Comparison of ENCODE assay signal across 34 cellular contexts in the genomic region with DNA sequence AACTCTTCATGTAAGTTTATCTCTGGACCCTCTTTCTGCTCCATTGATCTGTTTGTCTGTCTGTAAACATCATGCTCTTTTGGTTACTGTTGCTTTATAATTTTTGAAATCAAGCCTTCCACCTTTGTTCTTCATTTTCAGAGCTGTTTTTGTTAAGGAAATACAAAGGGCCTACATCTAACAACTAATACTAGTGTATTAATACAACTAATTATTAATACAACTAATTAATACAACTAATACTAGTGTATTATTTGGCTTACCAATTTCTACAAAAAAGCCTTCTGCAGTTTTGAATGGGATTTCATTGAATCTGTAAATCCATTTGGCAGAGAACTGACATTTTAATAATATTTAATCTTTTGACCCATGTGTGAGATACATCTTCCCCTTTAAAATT.
"Had no signal": no experiment of that assay in that cellular context is flagged by ENCODE, and none has a peak within 500 bp of the region (broad histone marks: within the 10 kb centered on the region; RNA-seq: fewer than 3 reads in every experiment).

No MANE protein-coding gene starts in this region.

- H3K36me3 ChIP-seq: MG63 had no signal

- H3K9me3 ChIP-seq: MG63 had no signal

- H3K9ac ChIP-seq: KMS-11 had no signal

- H3K27me3 ChIP-seq: MG63 had no signal

- H3K27ac ChIP-seq: KMS-11 had no signal

- H3K4me2 ChIP-seq: KMS-11 had no signal

- H3K4me3 ChIP-seq: MG63 had no signal

- DNase-seq: Karpas-422, Kasumi-1, MG63, MM.1S, NCI-H1048, NCI-H1092, NCI-H1092 treated with DMSO at 0.1 percent for 48 hours, NCI-H1105, NCI-H1105 treated with DMSO at 0.1 percent for 48 hours, NCI-H1417, NCI-H1417 treated with DMSO at 0.1 percent for 48 hours, NCI-H1436, NCI-H1436 treated with DMSO at 0.1 percent for 48 hours, NCI-H146, NCI-H1694, NCI-H1694 treated with DMSO at 0.1 percent for 48 hours, NCI-H187, NCI-H187 treated with DMSO at 0.1 percent for 48 hours, NCI-H1930, NCI-H2029, NCI-H2029 treated with DMSO at 0.1 percent for 48 hours, NCI-H2081, NCI-H2081 treated with DMSO at 0.1 percent for 48 hours, NCI-H2107, NCI-H2171, NCI-H2171 treated with DMSO at 0.1 percent for 48 hours, NCI-H2227 treated with DMSO at 0.1 percent for 48 hours, NCI-H226, NCI-H345, NCI-H446, NCI-H446 treated with DMSO at 0.1 percent for 48 hours, NCI-H510A, NCI-H510A treated with DMSO at 0.1 percent for 48 hours had no signal
